In the genomic region with DNA sequence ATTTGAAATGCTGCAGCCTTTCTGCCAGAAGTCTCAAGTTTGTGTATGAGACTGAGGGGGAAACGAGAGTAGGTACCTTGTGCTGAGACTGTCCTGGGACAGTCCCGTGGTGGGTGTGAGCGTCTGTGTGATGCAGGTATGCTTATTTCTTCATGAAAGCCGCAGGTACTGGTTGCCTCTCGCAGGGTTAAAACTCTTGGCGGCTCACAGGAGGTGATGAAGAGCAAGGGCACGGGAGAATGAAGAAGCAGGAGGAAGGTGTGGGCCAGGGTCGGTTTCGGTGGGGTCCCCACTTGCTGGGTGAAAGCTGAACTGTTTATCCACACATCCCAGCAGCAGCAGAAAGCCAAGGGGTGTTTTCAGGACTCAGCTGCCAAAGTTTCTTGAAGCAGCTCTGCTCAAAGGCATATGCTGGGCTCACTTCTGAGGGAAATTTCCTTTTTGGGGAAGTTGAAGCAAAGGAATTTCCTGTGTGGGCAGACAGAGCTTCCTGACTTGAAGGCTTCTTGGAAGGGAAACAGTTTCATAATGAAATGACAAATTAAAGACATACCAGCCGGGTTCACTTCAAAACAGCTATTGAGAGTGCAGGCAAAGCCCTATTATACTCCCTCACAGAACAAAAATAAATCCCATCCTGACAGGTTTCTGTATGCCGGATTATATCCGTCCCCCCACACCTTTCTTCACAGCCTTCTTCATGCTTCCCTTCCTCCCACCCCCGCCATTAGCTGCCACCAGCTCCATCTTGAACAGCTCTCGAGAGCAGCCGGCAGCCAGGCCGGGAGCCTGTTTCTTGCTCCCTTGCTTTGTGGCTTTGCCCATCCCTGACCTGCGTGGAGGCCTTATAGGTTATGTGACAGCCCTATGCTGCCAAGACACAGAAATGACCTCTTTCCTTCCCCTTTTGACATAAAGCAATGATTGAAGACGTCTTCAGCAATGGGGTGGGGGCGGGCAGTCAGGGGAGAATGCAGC, we compare ENCODE assay signal across 1 cellular context.
TF ChIP-seq lines count a peak whose summit lies in the region.

No MANE protein-coding gene starts in this region.

TF ChIP-seq in GM12878, 131 proteins besides CTCF, POLR2A, EP300 and RAD21 (continued from another document and continues in another):
- TF ChIP-seq, protein P1, sequence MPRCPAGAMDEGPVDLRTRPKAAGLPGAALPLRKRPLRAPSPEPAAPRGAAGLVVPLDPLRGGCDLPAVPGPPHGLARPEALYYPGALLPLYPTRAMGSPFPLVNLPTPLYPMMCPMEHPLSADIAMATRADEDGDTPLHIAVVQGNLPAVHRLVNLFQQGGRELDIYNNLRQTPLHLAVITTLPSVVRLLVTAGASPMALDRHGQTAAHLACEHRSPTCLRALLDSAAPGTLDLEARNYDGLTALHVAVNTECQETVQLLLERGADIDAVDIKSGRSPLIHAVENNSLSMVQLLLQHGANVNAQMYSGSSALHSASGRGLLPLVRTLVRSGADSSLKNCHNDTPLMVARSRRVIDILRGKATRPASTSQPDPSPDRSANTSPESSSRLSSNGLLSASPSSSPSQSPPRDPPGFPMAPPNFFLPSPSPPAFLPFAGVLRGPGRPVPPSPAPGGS (IDR thresholded peaks at IDR 0.05; ENCODE audit: borderline replicate concordance, insufficient read depth, low read depth, low read length, poor library complexity, severe bottlenecking), result peak; percentile 85
- peak; percentile 26 for TF ChIP-seq RELA (IDR thresholded peaks at IDR 0.05; ENCODE audit: borderline replicate concordance, partially characterized antibody)
- peak; percentile 93 to 95 for TF ChIP-seq IKZF2 (IDR thresholded peaks at IDR 0.05)
- TF ChIP-seq BCL11A (IDR thresholded peaks at IDR 0.05; ENCODE audit: low read depth, low read length), result peak; percentile 90
- TF ChIP-seq SMC3 (IDR thresholded peaks at IDR 0.05; ENCODE audit: borderline replicate concordance, low read length), result peak; percentile 30; the same call in 1 of the 2 replicates
- peak; percentile 86 for TF ChIP-seq DPF2 (IDR thresholded peaks at IDR 0.05)
- TF ChIP-seq POU2F2 (IDR thresholded peaks at IDR 0.05; ENCODE audit: borderline replicate concordance, low read depth, low read length), result peak; percentile 83
- TF ChIP-seq RCOR1 (conservative IDR thresholded peaks at IDR 0.05; ENCODE audit: low read depth, low read length), result peak; percentile 71; the same call in 1 of the 2 replicates
- TF ChIP-seq, protein P2, sequence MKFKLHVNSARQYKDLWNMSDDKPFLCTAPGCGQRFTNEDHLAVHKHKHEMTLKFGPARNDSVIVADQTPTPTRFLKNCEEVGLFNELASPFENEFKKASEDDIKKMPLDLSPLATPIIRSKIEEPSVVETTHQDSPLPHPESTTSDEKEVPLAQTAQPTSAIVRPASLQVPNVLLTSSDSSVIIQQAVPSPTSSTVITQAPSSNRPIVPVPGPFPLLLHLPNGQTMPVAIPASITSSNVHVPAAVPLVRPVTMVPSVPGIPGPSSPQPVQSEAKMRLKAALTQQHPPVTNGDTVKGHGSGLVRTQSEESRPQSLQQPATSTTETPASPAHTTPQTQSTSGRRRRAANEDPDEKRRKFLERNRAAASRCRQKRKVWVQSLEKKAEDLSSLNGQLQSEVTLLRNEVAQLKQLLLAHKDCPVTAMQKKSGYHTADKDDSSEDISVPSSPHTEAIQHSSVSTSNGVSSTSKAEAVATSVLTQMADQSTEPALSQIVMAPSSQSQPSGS (IDR thresholded peaks at IDR 0.05; ENCODE audit: low read length), result no peak
- TF ChIP-seq PAX5 (IDR thresholded peaks at IDR 0.05; ENCODE audit: borderline replicate concordance, low read depth, low read length), result peak; percentile 77; the same call in 1 of the 2 replicates
- no peak for TF ChIP-seq CBX3 (IDR thresholded peaks at IDR 0.05; ENCODE audit: borderline replicate concordance, low read depth)
- TF ChIP-seq, protein P3, sequence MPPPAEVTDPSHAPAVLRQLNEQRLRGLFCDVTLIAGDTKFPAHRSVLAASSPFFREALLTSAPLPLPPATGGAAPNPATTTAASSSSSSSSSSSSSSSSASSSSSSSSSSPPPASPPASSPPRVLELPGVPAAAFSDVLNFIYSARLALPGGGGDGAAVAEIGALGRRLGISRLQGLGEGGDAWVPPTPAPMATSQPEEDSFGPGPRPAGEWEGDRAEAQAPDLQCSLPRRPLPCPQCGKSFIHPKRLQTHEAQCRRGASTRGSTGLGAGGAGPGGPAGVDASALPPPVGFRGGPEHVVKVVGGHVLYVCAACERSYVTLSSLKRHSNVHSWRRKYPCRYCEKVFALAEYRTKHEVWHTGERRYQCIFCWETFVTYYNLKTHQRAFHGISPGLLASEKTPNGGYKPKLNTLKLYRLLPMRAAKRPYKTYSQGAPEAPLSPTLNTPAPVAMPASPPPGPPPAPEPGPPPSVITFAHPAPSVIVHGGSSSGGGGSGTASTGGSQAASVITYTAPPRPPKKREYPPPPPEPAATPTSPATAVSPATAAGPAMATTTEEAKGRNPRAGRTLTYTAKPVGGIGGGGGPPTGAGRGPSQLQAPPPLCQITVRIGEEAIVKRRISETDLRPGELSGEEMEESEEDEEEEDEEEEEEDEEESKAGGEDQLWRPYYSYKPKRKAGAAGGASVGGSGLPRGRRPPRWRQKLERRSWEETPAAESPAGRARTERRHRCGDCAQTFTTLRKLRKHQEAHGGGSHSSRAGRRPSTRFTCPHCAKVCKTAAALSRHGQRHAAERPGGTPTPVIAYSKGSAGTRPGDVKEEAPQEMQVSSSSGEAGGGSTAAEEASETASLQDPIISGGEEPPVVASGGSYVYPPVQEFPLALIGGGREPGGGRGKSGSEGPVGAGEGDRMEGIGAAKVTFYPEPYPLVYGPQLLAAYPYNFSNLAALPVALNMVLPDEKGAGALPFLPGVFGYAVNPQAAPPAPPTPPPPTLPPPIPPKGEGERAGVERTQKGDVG (CRISPR knock-in tag; IDR thresholded peaks at IDR 0.05), result peak; percentile 72; the same call in 1 of the 2 replicates
- no peak for TF ChIP-seq TCF7 (IDR thresholded peaks at IDR 0.05; ENCODE audit: borderline replicate concordance)
- no peak for TF ChIP-seq CEBPB (IDR thresholded peaks at IDR 0.05; ENCODE audit: borderline replicate concordance in 1 of 2, low read depth in 2 of 2, low read length in 2 of 2)
- no peak for TF ChIP-seq GABPA (IDR thresholded peaks at IDR 0.05; ENCODE audit: low read depth)
- TF ChIP-seq, protein P4, sequence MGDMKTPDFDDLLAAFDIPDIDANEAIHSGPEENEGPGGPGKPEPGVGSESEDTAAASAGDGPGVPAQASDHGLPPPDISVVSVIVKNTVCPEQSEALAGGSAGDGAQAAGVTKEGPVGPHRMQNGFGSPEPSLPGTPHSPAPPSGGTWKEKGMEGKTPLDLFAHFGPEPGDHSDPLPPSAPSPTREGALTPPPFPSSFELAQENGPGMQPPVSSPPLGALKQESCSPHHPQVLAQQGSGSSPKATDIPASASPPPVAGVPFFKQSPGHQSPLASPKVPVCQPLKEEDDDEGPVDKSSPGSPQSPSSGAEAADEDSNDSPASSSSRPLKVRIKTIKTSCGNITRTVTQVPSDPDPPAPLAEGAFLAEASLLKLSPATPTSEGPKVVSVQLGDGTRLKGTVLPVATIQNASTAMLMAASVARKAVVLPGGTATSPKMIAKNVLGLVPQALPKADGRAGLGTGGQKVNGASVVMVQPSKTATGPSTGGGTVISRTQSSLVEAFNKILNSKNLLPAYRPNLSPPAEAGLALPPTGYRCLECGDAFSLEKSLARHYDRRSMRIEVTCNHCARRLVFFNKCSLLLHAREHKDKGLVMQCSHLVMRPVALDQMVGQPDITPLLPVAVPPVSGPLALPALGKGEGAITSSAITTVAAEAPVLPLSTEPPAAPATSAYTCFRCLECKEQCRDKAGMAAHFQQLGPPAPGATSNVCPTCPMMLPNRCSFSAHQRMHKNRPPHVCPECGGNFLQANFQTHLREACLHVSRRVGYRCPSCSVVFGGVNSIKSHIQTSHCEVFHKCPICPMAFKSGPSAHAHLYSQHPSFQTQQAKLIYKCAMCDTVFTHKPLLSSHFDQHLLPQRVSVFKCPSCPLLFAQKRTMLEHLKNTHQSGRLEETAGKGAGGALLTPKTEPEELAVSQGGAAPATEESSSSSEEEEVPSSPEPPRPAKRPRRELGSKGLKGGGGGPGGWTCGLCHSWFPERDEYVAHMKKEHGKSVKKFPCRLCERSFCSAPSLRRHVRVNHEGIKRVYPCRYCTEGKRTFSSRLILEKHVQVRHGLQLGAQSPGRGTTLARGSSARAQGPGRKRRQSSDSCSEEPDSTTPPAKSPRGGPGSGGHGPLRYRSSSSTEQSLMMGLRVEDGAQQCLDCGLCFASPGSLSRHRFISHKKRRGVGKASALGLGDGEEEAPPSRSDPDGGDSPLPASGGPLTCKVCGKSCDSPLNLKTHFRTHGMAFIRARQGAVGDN (IDR thresholded peaks at IDR 0.05), result peak; percentile 79
- TF ChIP-seq, protein P5, sequence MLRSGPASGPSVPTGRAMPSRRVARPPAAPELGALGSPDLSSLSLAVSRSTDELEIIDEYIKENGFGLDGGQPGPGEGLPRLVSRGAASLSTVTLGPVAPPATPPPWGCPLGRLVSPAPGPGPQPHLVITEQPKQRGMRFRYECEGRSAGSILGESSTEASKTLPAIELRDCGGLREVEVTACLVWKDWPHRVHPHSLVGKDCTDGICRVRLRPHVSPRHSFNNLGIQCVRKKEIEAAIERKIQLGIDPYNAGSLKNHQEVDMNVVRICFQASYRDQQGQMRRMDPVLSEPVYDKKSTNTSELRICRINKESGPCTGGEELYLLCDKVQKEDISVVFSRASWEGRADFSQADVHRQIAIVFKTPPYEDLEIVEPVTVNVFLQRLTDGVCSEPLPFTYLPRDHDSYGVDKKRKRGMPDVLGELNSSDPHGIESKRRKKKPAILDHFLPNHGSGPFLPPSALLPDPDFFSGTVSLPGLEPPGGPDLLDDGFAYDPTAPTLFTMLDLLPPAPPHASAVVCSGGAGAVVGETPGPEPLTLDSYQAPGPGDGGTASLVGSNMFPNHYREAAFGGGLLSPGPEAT (IDR thresholded peaks at IDR 0.05; ENCODE audit: low read depth), result peak; percentile 89
- no peak for TF ChIP-seq NRF1 (conservative IDR thresholded peaks at IDR 0.05; ENCODE audit: low read depth, low read length)
- no peak for TF ChIP-seq WRNIP1 (IDR thresholded peaks at IDR 0.05; ENCODE audit: borderline replicate concordance, low read depth, low read length)
- TF ChIP-seq CREB1 (IDR thresholded peaks at IDR 0.05; ENCODE audit: low read depth), result no peak
- peak; percentile 62 for TF ChIP-seq CHD2 (IDR thresholded peaks at IDR 0.05; ENCODE audit: borderline replicate concordance, low read depth, low read length)
- 0 out of 2 replicates have a peak, but pooled peaks have one; percentile 8 for TF ChIP-seq ZSCAN29 (IDR thresholded peaks at IDR 0.05)
- TF ChIP-seq NR2F1 (conservative IDR thresholded peaks at IDR 0.05), result peak; percentile 44; the same call in 1 of the 2 replicates
- TF ChIP-seq, protein P6, sequence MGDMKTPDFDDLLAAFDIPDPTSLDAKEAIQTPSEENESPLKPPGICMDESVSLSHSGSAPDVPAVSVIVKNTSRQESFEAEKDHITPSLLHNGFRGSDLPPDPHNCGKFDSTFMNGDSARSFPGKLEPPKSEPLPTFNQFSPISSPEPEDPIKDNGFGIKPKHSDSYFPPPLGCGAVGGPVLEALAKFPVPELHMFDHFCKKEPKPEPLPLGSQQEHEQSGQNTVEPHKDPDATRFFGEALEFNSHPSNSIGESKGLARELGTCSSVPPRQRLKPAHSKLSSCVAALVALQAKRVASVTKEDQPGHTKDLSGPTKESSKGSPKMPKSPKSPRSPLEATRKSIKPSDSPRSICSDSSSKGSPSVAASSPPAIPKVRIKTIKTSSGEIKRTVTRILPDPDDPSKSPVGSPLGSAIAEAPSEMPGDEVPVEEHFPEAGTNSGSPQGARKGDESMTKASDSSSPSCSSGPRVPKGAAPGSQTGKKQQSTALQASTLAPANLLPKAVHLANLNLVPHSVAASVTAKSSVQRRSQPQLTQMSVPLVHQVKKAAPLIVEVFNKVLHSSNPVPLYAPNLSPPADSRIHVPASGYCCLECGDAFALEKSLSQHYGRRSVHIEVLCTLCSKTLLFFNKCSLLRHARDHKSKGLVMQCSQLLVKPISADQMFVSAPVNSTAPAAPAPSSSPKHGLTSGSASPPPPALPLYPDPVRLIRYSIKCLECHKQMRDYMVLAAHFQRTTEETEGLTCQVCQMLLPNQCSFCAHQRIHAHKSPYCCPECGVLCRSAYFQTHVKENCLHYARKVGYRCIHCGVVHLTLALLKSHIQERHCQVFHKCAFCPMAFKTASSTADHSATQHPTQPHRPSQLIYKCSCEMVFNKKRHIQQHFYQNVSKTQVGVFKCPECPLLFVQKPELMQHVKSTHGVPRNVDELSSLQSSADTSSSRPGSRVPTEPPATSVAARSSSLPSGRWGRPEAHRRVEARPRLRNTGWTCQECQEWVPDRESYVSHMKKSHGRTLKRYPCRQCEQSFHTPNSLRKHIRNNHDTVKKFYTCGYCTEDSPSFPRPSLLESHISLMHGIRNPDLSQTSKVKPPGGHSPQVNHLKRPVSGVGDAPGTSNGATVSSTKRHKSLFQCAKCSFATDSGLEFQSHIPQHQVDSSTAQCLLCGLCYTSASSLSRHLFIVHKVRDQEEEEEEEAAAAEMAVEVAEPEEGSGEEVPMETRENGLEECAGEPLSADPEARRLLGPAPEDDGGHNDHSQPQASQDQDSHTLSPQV (IDR thresholded peaks at IDR 0.05), result peak; percentile 17; the same call in 1 of the 2 replicates
- TF ChIP-seq BHLHE40 (IDR thresholded peaks at IDR 0.05; ENCODE audit: borderline replicate concordance in 1 of 2, low read depth in 2 of 2, low read length in 1 of 2), result peak; percentile 76 to 86
- TF ChIP-seq, protein P7, sequence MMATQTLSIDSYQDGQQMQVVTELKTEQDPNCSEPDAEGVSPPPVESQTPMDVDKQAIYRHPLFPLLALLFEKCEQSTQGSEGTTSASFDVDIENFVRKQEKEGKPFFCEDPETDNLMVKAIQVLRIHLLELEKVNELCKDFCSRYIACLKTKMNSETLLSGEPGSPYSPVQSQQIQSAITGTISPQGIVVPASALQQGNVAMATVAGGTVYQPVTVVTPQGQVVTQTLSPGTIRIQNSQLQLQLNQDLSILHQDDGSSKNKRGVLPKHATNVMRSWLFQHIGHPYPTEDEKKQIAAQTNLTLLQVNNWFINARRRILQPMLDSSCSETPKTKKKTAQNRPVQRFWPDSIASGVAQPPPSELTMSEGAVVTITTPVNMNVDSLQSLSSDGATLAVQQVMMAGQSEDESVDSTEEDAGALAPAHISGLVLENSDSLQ (IDR thresholded peaks at IDR 0.05), result 0 out of 2 replicates have a peak, but pooled peaks have one; percentile 20
- TF ChIP-seq TAF1 (IDR thresholded peaks at IDR 0.05; ENCODE audit: borderline replicate concordance, low read depth, low read length), result peak; percentile 51
- TF ChIP-seq GATAD2B (conservative IDR thresholded peaks at IDR 0.05; ENCODE audit: low read depth), result peak; percentile 90
- 0 out of 2 replicates have a peak, but pooled peaks have one; percentile 29 for TF ChIP-seq HDGF (IDR thresholded peaks at IDR 0.05)
- TF ChIP-seq EGR1 (IDR thresholded peaks at IDR 0.05; ENCODE audit: borderline replicate concordance in 1 of 2, low read depth in 2 of 2, low read length in 2 of 2), result peak in 1 of 2 experiments; percentile 18; a peak in 1 of 3 replicates
- TF ChIP-seq, protein P8, sequence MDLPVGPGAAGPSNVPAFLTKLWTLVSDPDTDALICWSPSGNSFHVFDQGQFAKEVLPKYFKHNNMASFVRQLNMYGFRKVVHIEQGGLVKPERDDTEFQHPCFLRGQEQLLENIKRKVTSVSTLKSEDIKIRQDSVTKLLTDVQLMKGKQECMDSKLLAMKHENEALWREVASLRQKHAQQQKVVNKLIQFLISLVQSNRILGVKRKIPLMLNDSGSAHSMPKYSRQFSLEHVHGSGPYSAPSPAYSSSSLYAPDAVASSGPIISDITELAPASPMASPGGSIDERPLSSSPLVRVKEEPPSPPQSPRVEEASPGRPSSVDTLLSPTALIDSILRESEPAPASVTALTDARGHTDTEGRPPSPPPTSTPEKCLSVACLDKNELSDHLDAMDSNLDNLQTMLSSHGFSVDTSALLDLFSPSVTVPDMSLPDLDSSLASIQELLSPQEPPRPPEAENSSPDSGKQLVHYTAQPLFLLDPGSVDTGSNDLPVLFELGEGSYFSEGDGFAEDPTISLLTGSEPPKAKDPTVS (IDR thresholded peaks at IDR 0.05; ENCODE audit: low read depth, low read length), result 0 out of 2 replicates have a peak, but pooled peaks have one; percentile 23
- 0 out of 2 replicates have a peak, but pooled peaks have one; percentile 28 for TF ChIP-seq ESRRA (IDR thresholded peaks at IDR 0.05; ENCODE audit: low read length)
- TF ChIP-seq SMAD5 (IDR thresholded peaks at IDR 0.05; ENCODE audit: low read depth), result peak; percentile 38; the same call in 1 of the 2 replicates
